9 cellular contexts compared by ENCODE assay signal in the genomic region with DNA sequence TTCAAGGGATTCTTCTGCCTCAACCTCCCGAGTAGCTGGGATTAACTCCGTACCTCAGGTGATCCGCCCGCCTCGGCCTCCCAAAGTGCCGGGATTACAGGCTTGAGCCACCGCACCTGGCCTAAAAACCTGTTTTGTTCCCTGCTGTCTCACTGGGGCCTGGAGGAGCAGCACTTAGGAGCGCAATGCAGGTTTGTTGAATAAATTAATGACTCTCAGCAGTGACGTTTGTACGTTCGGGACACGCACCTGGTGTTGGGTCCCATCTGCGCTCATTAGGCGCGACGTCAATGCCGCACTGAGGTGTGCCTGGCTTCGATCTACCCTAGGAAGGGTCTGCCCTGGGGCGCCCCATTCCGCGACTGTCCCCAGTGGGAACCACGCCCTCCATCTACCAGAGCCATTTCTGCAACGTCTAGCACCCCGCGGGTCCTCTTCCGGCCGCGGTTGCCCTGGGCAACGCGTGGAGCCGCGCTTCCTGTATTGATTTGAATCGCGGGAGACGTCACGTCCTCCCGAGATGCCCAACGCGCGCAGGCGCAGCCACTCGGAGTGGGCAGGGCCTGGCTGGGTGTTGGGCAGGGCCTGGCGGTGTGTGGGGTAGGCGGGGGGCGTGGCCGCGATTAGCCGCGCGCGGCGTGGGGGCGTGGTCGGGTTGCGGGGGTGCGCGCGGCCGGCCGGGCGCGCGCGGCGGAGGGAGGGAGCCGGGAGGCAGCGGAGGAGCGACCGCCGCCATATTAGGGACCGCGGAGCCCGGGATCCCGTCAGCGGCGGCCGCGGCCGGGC. TPM values are rescaled to one million over a fixed set of nuclear protein-coding genes. Genes with fewer than 3 reads are reported as not detected.
DNase-seq lines count a peak whose midpoint lies in the region; ATAC-seq, FAIRE-seq and TF ChIP-seq lines count a peak whose summit lies in the region.
"Had no signal": no experiment of that assay in that cellular context is flagged by ENCODE, and none has a peak within 500 bp of the region (broad histone marks: within the 10 kb centered on the region; RNA-seq: fewer than 3 reads in every experiment).

Gene FZR1, plus strand, starts transcription at position 714 of the 786 bp plus-strand sequence. CDS start 16,679 bp downstream, outside the sequence.

- TF ChIP-seq CTCF in AG09309 (IDR thresholded peaks at IDR 0.05; ENCODE audit: control insufficient read depth, insufficient read depth, low read depth, low read length, missing control alignments) (no peak), keratinocyte (optimal IDR thresholded peaks at IDR 0.05 in 1 of 3, IDR thresholded peaks at IDR 0.05 in 1 of 3, conservative IDR thresholded peaks at IDR 0.05 in 1 of 3; ENCODE audit: extremely low read depth in 1 of 3, insufficient read depth in 2 of 3, low read length in 3 of 3) (no peak)

- H3K36me3 ChIP-seq in keratinocyte (ENCODE audit: control insufficient read depth in 2 of 2, extremely low read depth in 1 of 2, insufficient read depth in 2 of 2, low read length in 2 of 2) = peaks cover 5 to 7% of the 10 kb centered on the region in 2 experiments

- peaks cover 6% of the 10 kb centered on the region for H3K9me1 ChIP-seq in keratinocyte (ENCODE audit: control insufficient read depth, extremely low read depth, insufficient read depth, low read length)

- H3K27ac ChIP-seq in keratinocyte (ENCODE audit: control insufficient read depth, insufficient read depth, low read length) = peak within 1 kb of the TSS; percentile 97

- peak; percentile 86 for DNase-seq in AG09309 (ENCODE audit: low read depth)
- DNase-seq in NCI-H446 (lab: John Stamatoyannopoulos, UW) = peak; percentile 97 to 100
- peak; percentile 98 for DNase-seq in cerebellar cortex (ENCODE audit: low spot score)
- peak; percentile 90 for DNase-seq in keratinocyte (ENCODE audit: low read depth, low spot score)
- peak; percentile 100 for DNase-seq in stimulated activated CD4-positive, alpha-beta T cell treated with anti-CD3 and anti-CD28 coated beads, Interleukin-15, amount 100 ng/mL, for 1 hour (ENCODE audit: low read depth in 1 of 2, low spot score in 1 of 2)

- peaks cover 42% of the 10 kb centered on the region for H3K79me2 ChIP-seq in keratinocyte (ENCODE audit: control insufficient read depth, insufficient read depth, low read length)

- no peaks in the 10 kb centered on the region for H3K9me3 ChIP-seq in keratinocyte (ENCODE audit: control insufficient read depth, low read depth, low read length)

- peaks cover 11% of the 10 kb centered on the region for H4K20me1 ChIP-seq in keratinocyte (ENCODE audit: control insufficient read depth, extremely low read depth, insufficient read depth, low read length)

- FAIRE-seq in keratinocyte (lab: Jason Lieb, UNC) = peak; percentile 53
- FAIRE-seq: TTC549 had no signal

- ATAC-seq in GM19025 (IDR thresholded peaks at IDR 0.05; ENCODE audit: low read depth, unreplicated experiment) (peak; percentile 94), HG03342 (IDR thresholded peaks at IDR 0.05; ENCODE audit: unreplicated experiment) (peak; percentile 84)
- peak; percentile 88 to 94 for ATAC-seq in activated CD4-positive, CD25-positive, alpha-beta regulatory T cell treated with anti-CD3 and anti-CD28 coated beads, Interleukin-2, amount 50 U/mL, for 24 hours

- H3K9ac ChIP-seq in keratinocyte (ENCODE audit: control insufficient read depth, extremely low read depth, insufficient read depth, low read length) = peak within 1 kb of the TSS; percentile 94

- H3K4me3 ChIP-seq in AG09309 (ENCODE audit: control insufficient read depth, low read depth, low read length) (peak within 1 kb of the TSS; percentile 83), keratinocyte (ENCODE audit: control insufficient read depth in 2 of 3, extremely low read depth in 1 of 3, insufficient read depth in 2 of 3, low read depth in 1 of 3, low read length in 3 of 3) (peak within 1 kb of the TSS; percentile 80 to 87 (median 83))

- H3K4me2 ChIP-seq in keratinocyte (ENCODE audit: control insufficient read depth, extremely low read depth, insufficient read depth, low read depth, low read length) = peak within 1 kb of the TSS; percentile 94

- peaks cover 25% of the 10 kb centered on the region for H3K4me1 ChIP-seq in keratinocyte (ENCODE audit: control insufficient read depth, extremely low read depth, insufficient read depth, low read length)

- no peaks in the 10 kb centered on the region for H3K27me3 ChIP-seq in keratinocyte (ENCODE audit: control insufficient read depth, extremely low read depth, insufficient read depth, low read length)

- dilution Hi-C loops in keratinocyte (cut with MboI; ENCODE audit: extremely low pct_ligation_motif_present, low sequenced_read_pairs) = no loop called here

- H2AFZ ChIP-seq in keratinocyte (ENCODE audit: control insufficient read depth, low read length) = peak within 1 kb of the TSS; percentile 97

RNA-seq across cellular contexts. Expression of gene FZR1, which starts in this region (rescaled TPM):
- polyA plus RNA-seq in keratinocyte = 23.3 to 28.1 TPM (median 26.3 TPM) in 3 replicates
- 24.9 TPM for polyA plus RNA-seq in keratinocyte (2011; ENCODE audit: low read depth)
- 12.2 and 22.5 TPM in 2 replicates for polyA plus RNA-seq in keratinocyte (2011; cell fraction: cytosol; rRNA removed)
- polyA plus RNA-seq in keratinocyte (2011; cell fraction: nucleus; rRNA removed) = 39.2 and 53.9 TPM in 2 replicates
- polyA plus RNA-seq in keratinocyte (2012; ENCODE audit: low replicate concordance) = 30.7 and 36.9 TPM in 2 replicates
- polyA minus RNA-seq in keratinocyte = 21.9 to 83.9 TPM (median 27.4 TPM) in 3 replicates
- 39.9 TPM for polyA minus RNA-seq in keratinocyte (2011; cell fraction: cytosol; rRNA and poly(A)+ RNA removed)
- 32.5 and 42.2 TPM in 2 replicates for polyA minus RNA-seq in keratinocyte (2011; cell fraction: nucleus; rRNA and poly(A)+ RNA removed)

Comparison
In these comparisons a context has a peak if more than half of its experiments do, and no peak if none do; other contexts are left out.
1. Peak in every context shown above with its lines: DNase-seq, ATAC-seq, H3K4me3 ChIP-seq and H3K27ac ChIP-seq.